Comparison of ENCODE assay signal across 20 cellular contexts in genomic region chr16:50597563-50598255, GRCh38. TPM values are rescaled to one million over a fixed set of nuclear protein-coding genes. Genes with fewer than 3 reads are reported as not detected.
DNase-seq lines count a peak whose midpoint lies in the region; ATAC-seq and TF ChIP-seq lines count a peak whose summit lies in the region.
"Had no signal": no experiment of that assay in that cellular context is flagged by ENCODE, and none has a peak within 500 bp of the region (broad histone marks: within the 10 kb centered on the region; RNA-seq: fewer than 3 reads in every experiment).

No MANE protein-coding gene starts in this region.

- H3K27ac Mint-ChIP-seq in activated naive CD4-positive, alpha-beta T cell treated with anti-CD3 and anti-CD28 coated beads, Interleukin-2, amount 50 U/mL, for 24 hours, result peak overlapping the region; percentile 20
- no peak overlapping the region for H3K27ac Mint-ChIP-seq in activated naive CD4-positive, alpha-beta T cell treated with anti-CD3 and anti-CD28 coated beads, Interleukin-2, amount 50 U/mL, for 72 hours
- peak overlapping the region in 2 of 3 experiments; percentile 33 to 94 for H3K27ac Mint-ChIP-seq in nephron

- 85 to 88% methylated on average over 9 to 13 of the region's 17 CpGs for WGBS in esophagus squamous epithelium, 2 donors
- 84 to 92% (median 87%) methylated on average over 17 of the region's 17 CpGs for WGBS in spleen, 5 donors

- H3K9me3 ChIP-seq in esophagus squamous epithelium (no peaks in the 10 kb centered on the region), spleen (no peaks in the 10 kb centered on the region)
- H3K9me3 ChIP-seq: BLaER1 treated with 17β-estradiol and CSF1 and Interleukin-3, amounts not matched to agents 10 nM and 100 nM; Caco-2 had no signal

- TF ChIP-seq CTCF in esophagus squamous epithelium (IDR thresholded peaks at IDR 0.05), result no peak
- TF ChIP-seq CTCF in nephron (IDR thresholded peaks at IDR 0.05; ENCODE audit: unreplicated experiment in 3 of 3), result no peak
- TF ChIP-seq CTCF in spleen (IDR thresholded peaks at IDR 0.05 in 8 of 11, conservative IDR thresholded peaks at IDR 0.05 in 3 of 11), result no peak
- TF ChIP-seq CTCF in GM13977 (IDR thresholded peaks at IDR 0.05; ENCODE audit: extremely low read depth, insufficient read depth, missing control alignments), result no peak

- no peak for ATAC-seq in activated naive CD4-positive, alpha-beta T cell treated with anti-CD3 and anti-CD28 coated beads, Interleukin-2, amount 50 U/mL, for 72 hours
- no peak for ATAC-seq in HG02610 (IDR thresholded peaks at IDR 0.05; ENCODE audit: unreplicated experiment)
- ATAC-seq: GM12878 had no signal

- H3K36me3 ChIP-seq in esophagus squamous epithelium (no peaks in the 10 kb centered on the region), spleen (no peaks in the 10 kb centered on the region)
- H3K36me3 ChIP-seq: BLaER1 treated with 17β-estradiol and CSF1 and Interleukin-3, amounts not matched to agents 10 nM and 100 nM had no signal

- no peak overlapping the region for H3K4me3 Mint-ChIP-seq in activated naive CD4-positive, alpha-beta T cell treated with anti-CD3 and anti-CD28 coated beads, Interleukin-2, amount 50 U/mL, for 24 hours
- no peak overlapping the region for H3K4me3 Mint-ChIP-seq in nephron
- H3K4me3 Mint-ChIP-seq: CD4-positive, alpha-beta memory T cell had no signal

- H3K4me1 Mint-ChIP-seq in activated naive CD4-positive, alpha-beta T cell treated with anti-CD3 and anti-CD28 coated beads, Interleukin-2, amount 50 U/mL, for 24 hours, result peaks cover 38% of the 10 kb centered on the region
- H3K4me1 Mint-ChIP-seq in nephron, result peaks cover 70% of the 10 kb centered on the region

- intact Hi-C loops in esophagus squamous epithelium (cut with DNase I) (no loop called here), spleen (cut with DNase I; ENCODE audit: low total_unique reads) (no loop called here)

- H3K9me3 Mint-ChIP-seq in activated naive CD4-positive, alpha-beta T cell treated with anti-CD3 and anti-CD28 coated beads, Interleukin-2, amount 50 U/mL, for 24 hours, result no peaks in the 10 kb centered on the region
- H3K9me3 Mint-ChIP-seq in activated naive CD4-positive, alpha-beta T cell treated with anti-CD3 and anti-CD28 coated beads, Interleukin-2, amount 50 U/mL, for 72 hours, result no peaks in the 10 kb centered on the region
- H3K9me3 Mint-ChIP-seq in nephron, result no peaks in the 10 kb centered on the region
- H3K9me3 Mint-ChIP-seq: CD4-positive, alpha-beta memory T cell had no signal

- H3K27me3 ChIP-seq in esophagus squamous epithelium (no peaks in the 10 kb centered on the region), spleen (replicated peaks in 1 of 7) (no peaks in the 10 kb centered on the region)
- H3K27me3 ChIP-seq: BLaER1 treated with 17β-estradiol and CSF1 and Interleukin-3, amounts not matched to agents 10 nM and 100 nM had no signal

- no peak for DNase-seq in activated naive CD4-positive, alpha-beta T cell treated with anti-CD3 and anti-CD28 coated beads, Interleukin-2, amount 50 U/mL, for 72 hours (ENCODE audit: low spot score in 2 of 2)
- no peak for DNase-seq in esophagus squamous epithelium (lab: John Stamatoyannopoulos, UW)
- DNase-seq in spleen, result peak; percentile 56
- no peak for DNase-seq in GM13977 (ENCODE audit: low spot score)
- DNase-seq in NCI-H524 treated with DMSO at 0.1 percent for 48 hours (lab: John Stamatoyannopoulos, UW), result no peak
- DNase-seq: 8988T; Caco-2; CD4-positive, alpha-beta memory T cell; DMS79 treated with DMSO at 0.1 percent for 48 hours; GOT3; HCEC 1CT; Kasumi-1; NCI-H2081; NCI-H526 treated with DMSO at 0.1 percent for 48 hours; OCI-M1 had no signal

- TF ChIP-seq POLR2A in esophagus squamous epithelium (IDR thresholded peaks at IDR 0.05) (no peak), spleen (IDR thresholded peaks at IDR 0.05) (no peak)

- H3K27me3 Mint-ChIP-seq in activated naive CD4-positive, alpha-beta T cell treated with anti-CD3 and anti-CD28 coated beads, Interleukin-2, amount 50 U/mL, for 24 hours, result no peaks in the 10 kb centered on the region
- no peaks in the 10 kb centered on the region for H3K27me3 Mint-ChIP-seq in nephron (ENCODE audit: low read depth)
- H3K27me3 Mint-ChIP-seq: CD4-positive, alpha-beta memory T cell had no signal

- peaks cover 8 to 79% (median 27%) of the 10 kb centered on the region in 3 donors for H3K4me1 ChIP-seq in esophagus squamous epithelium
- H3K4me1 ChIP-seq in spleen, result peaks cover 0 to 26% (median 11%) of the 10 kb centered on the region in 6 donors
- H3K4me1 ChIP-seq: Caco-2 had no signal

- H3K27ac ChIP-seq in esophagus squamous epithelium, result peak overlapping the region in 3 of 4 donors; percentile 0 to 85 (median 47)
- H3K27ac ChIP-seq in spleen, result no peak overlapping the region
- H3K27ac ChIP-seq: BLaER1 treated with 17β-estradiol and CSF1 and Interleukin-3, amounts not matched to agents 10 nM and 100 nM had no signal

- H3K4me3 ChIP-seq in esophagus squamous epithelium (no peak overlapping the region), spleen (no peak overlapping the region)
- H3K4me3 ChIP-seq: BLaER1 treated with 17β-estradiol and CSF1 and Interleukin-3, amounts not matched to agents 10 nM and 100 nM; GM12878 had no signal

- in situ Hi-C loops in GM13977 (cut with MboI; ENCODE audit: low pct_unique_long_range_greater_than_20kb, low sequenced_read_pairs, unreplicated experiment), result no loop called here

- H3K36me3 Mint-ChIP-seq in activated naive CD4-positive, alpha-beta T cell treated with anti-CD3 and anti-CD28 coated beads, Interleukin-2, amount 50 U/mL, for 24 hours, result no peaks in the 10 kb centered on the region
- H3K36me3 Mint-ChIP-seq in activated naive CD4-positive, alpha-beta T cell treated with anti-CD3 and anti-CD28 coated beads, Interleukin-2, amount 50 U/mL, for 72 hours, result no peaks in the 10 kb centered on the region
- H3K36me3 Mint-ChIP-seq in nephron (ENCODE audit: low read depth), result no peaks in the 10 kb centered on the region
- H3K36me3 Mint-ChIP-seq: CD4-positive, alpha-beta memory T cell had no signal

RNA-seq across cellular contexts. Expression of gene NKD1, which starts 49.5 kb away (rescaled TPM):
- total RNA-seq in activated naive CD4-positive, alpha-beta T cell treated with anti-CD3 and anti-CD28 coated beads, Interleukin-2, amount 50 U/mL, for 72 hours, result 1 to 10 TPM; 1.4 to 2.1 TPM
- total RNA-seq in esophagus squamous epithelium (10 to 100 TPM in 1 of 4 donors, 1 to 10 TPM in 3; 1.1 to 10.5 (median 3.1) TPM), spleen (10 to 100 TPM in 1 of 7 donors, 1 to 10 TPM in 6; 1.7 to 15.2 (median 7.0) TPM)
- under 1 TPM; 0.11 to 0.74 (median 0.38) TPM for polyA plus RNA-seq in spleen

Comparison
In these comparisons a context has a peak if more than half of its experiments do, and no peak if none do; other contexts are left out.
1. H3K27ac Mint-ChIP-seq: peak in activated naive CD4-positive, alpha-beta T cell treated with anti-CD3 and anti-CD28 coated beads, Interleukin-2, amount 50 U/mL, for 24 hours (single experiment) and nephron (2 of 3); none in activated naive CD4-positive, alpha-beta T cell treated with anti-CD3 and anti-CD28 coated beads, Interleukin-2, amount 50 U/mL, for 72 hours (0 of 2).
2. H3K27ac ChIP-seq: peak in esophagus squamous epithelium (3 of 4); none in spleen (0 of 8).